29 cellular contexts compared by ENCODE assay signal in genomic region chr17:429589-429988, GRCh38.
"Had no signal": no experiment of that assay in that cellular context is flagged by ENCODE, and none has a peak within 500 bp of the region (broad histone marks: within the 10 kb centered on the region; RNA-seq: fewer than 3 reads in every experiment).

No MANE protein-coding gene starts in this region.

- H3K9me3 Mint-ChIP-seq: effector memory CD8-positive, alpha-beta T cell had no signal

- H3K79me2 ChIP-seq: hepatocyte had no signal

- H3K27ac Mint-ChIP-seq: dendritic cell treated with granulocyte-macrophage colony-stimulating factor and Interleukin-4, amounts not matched to agents 40 ng/mL and 50 ng/mL, for 4 days; effector memory CD8-positive, alpha-beta T cell; endodermal cell had no signal

- H3K27ac ChIP-seq: colonic mucosa, coronary artery, dorsolateral prefrontal cortex, epithelial cell of prostate, esophagus muscularis mucosa, esophagus squamous epithelium, foreskin keratinocyte, gastrocnemius medialis, gastroesophageal sphincter, heart left ventricle, heart right ventricle, hepatocyte had no signal

- H3K27me3 ChIP-seq: colonic mucosa, dorsolateral prefrontal cortex, esophagus squamous epithelium, foreskin keratinocyte, gastrocnemius medialis, heart left ventricle, heart right ventricle, hepatocyte had no signal

- H3K4me3 ChIP-seq: colonic mucosa, coronary artery, dorsolateral prefrontal cortex, esophagus muscularis mucosa, esophagus squamous epithelium, gastrocnemius medialis, gastroesophageal sphincter, heart left ventricle, heart right ventricle, hepatocyte had no signal

- ATAC-seq: effector memory CD8-positive, alpha-beta T cell; esophagus mucosa; foreskin keratinocyte; gastrocnemius medialis; gastroesophageal sphincter; heart left ventricle; heart right ventricle had no signal

- DNase-seq: colonic mucosa; cortex of kidney; dermis blood vessel endothelial cell; dorsolateral prefrontal cortex; effector CD4-positive, alpha-beta T cell; effector CD8-positive, alpha-beta T cell; effector memory CD4-positive, alpha-beta T cell; effector memory CD8-positive, alpha-beta T cell; endodermal cell; erythroblast; esophagus squamous epithelium; foreskin fibroblast; foreskin keratinocyte; foreskin melanocyte; gastrocnemius medialis; glutamatergic neuron; head of caudate nucleus; heart left ventricle; heart right ventricle had no signal

- H3K27me3 Mint-ChIP-seq: dendritic cell treated with granulocyte-macrophage colony-stimulating factor and Interleukin-4, amounts not matched to agents 40 ng/mL and 50 ng/mL, for 4 days; effector memory CD8-positive, alpha-beta T cell had no signal

- H3K4me1 ChIP-seq: colonic mucosa, esophagus muscularis mucosa, esophagus squamous epithelium, foreskin keratinocyte, gastrocnemius medialis, gastroesophageal sphincter, heart left ventricle, heart right ventricle had no signal

- H3K4me2 ChIP-seq: hepatocyte had no signal

- FAIRE-seq: endometrium, endothelial cell of umbilical vein, frontal cortex had no signal

- H2AFZ ChIP-seq: hepatocyte had no signal

- H3K36me3 ChIP-seq: colonic mucosa, esophagus muscularis mucosa, esophagus squamous epithelium, gastrocnemius medialis, gastroesophageal sphincter, heart left ventricle, heart right ventricle had no signal

- H3K4me3 Mint-ChIP-seq: dendritic cell treated with granulocyte-macrophage colony-stimulating factor and Interleukin-4, amounts not matched to agents 40 ng/mL and 50 ng/mL, for 4 days; effector memory CD8-positive, alpha-beta T cell; endodermal cell had no signal

- H3K9me3 ChIP-seq: colonic mucosa, gastrocnemius medialis had no signal
